ENCODE assay signal across 21 cellular contexts in genomic region chr17:5861849-5862248, GRCh38.
"Had no signal": no experiment of that assay in that cellular context is flagged by ENCODE, and none has a peak within 500 bp of the region (broad histone marks: within the 10 kb centered on the region; RNA-seq: fewer than 3 reads in every experiment).

No MANE protein-coding gene starts in this region.

- ATAC-seq: foreskin keratinocyte had no signal

- H3K4me3 ChIP-seq: ovary, right atrium auricular region, stomach, thoracic aorta, transverse colon had no signal

- H3K27me3 Mint-ChIP-seq: dendritic cell treated with granulocyte-macrophage colony-stimulating factor and Interleukin-4, amounts not matched to agents 40 ng/mL and 50 ng/mL, for 4 days had no signal

- H3K27me3 ChIP-seq: foreskin keratinocyte, ovary, right atrium auricular region, transverse colon had no signal

- DNase-seq: effector CD4-positive, alpha-beta T cell; endodermal cell; erythroblast; foreskin keratinocyte; hippocampal formation; kidney glomerular epithelial cell; mesendoderm; naive B cell; ovary; small intestine; stimulated activated CD4-positive, alpha-beta T cell treated with anti-CD3 and anti-CD28 coated beads, Interleukin-12 subunit alpha, Interleukin-12 subunit beta, amount 100 ng/mL, for 4 hours; stimulated activated naive CD4-positive, alpha-beta T cell; stomach; substantia nigra; transverse colon had no signal

- H3K27ac Mint-ChIP-seq: dendritic cell treated with granulocyte-macrophage colony-stimulating factor and Interleukin-4, amounts not matched to agents 40 ng/mL and 50 ng/mL, for 4 days; endodermal cell; naive B cell; nephron had no signal

- H3K4me1 ChIP-seq: foreskin keratinocyte, stomach, transverse colon had no signal

- H3K4me3 Mint-ChIP-seq: dendritic cell treated with granulocyte-macrophage colony-stimulating factor and Interleukin-4, amounts not matched to agents 40 ng/mL and 50 ng/mL, for 4 days; endodermal cell; naive B cell; nephron had no signal

- H3K27ac ChIP-seq: foreskin keratinocyte, ovary, right atrium auricular region, stomach, thoracic aorta, transverse colon had no signal

- H3K9me3 ChIP-seq: ovary, right atrium auricular region, stomach, thoracic aorta, transverse colon had no signal

- H3K36me3 ChIP-seq: ovary, right atrium auricular region, stomach, thoracic aorta, transverse colon had no signal

- FAIRE-seq: colon, endothelial cell of umbilical vein, small intestine had no signal

- H3K36me3 Mint-ChIP-seq: naive B cell had no signal

- H3K4me1 Mint-ChIP-seq: endodermal cell, naive B cell had no signal

- H3K9me3 Mint-ChIP-seq: dendritic cell treated with granulocyte-macrophage colony-stimulating factor and Interleukin-4, amounts not matched to agents 40 ng/mL and 50 ng/mL, for 4 days; endodermal cell; naive B cell; nephron had no signal
